ENCODE assay signal across 11 cellular contexts in genomic region chr2:74944987-74945782, GRCh38. TPM values are rescaled to one million over a fixed set of nuclear protein-coding genes. Genes with fewer than 3 reads are reported as not detected.
A peak's percentile ranks its signal among the peaks of the same experiment; 100 is the strongest.
DNase-seq lines count a peak whose midpoint lies in the region; ATAC-seq and TF ChIP-seq lines count a peak whose summit lies in the region.
"Had no signal": no experiment of that assay in that cellular context is flagged by ENCODE, and none has a peak within 500 bp of the region (broad histone marks: within the 10 kb centered on the region; RNA-seq: fewer than 3 reads in every experiment).

No MANE protein-coding gene starts in this region.

- no peaks in the 10 kb centered on the region for H4K20me1 ChIP-seq in hepatocyte (ENCODE audit: insufficient read depth, poor library complexity, severe bottlenecking)

- H3K4me1 ChIP-seq in adrenal gland (replicated peaks in 1 of 2), result no peaks in the 10 kb centered on the region
- no peaks in the 10 kb centered on the region for H3K4me1 ChIP-seq in hepatocyte (ENCODE audit: insufficient read depth)

- H3K9me3 ChIP-seq in adrenal gland (replicated peaks in 1 of 3) (no peaks in the 10 kb centered on the region), hepatocyte (ENCODE audit: low read depth) (no peaks in the 10 kb centered on the region)

- TF ChIP-seq CTCF in adrenal gland (IDR thresholded peaks at IDR 0.05) (no peak), hepatocyte (IDR thresholded peaks at IDR 0.05; ENCODE audit: poor library complexity) (no peak)

- no peak for TF ChIP-seq POLR2A in adrenal gland (IDR thresholded peaks at IDR 0.05)

- no peak overlapping the region for H2AFZ ChIP-seq in hepatocyte

- no peak overlapping the region for H3K27ac ChIP-seq in adrenal gland
- no peak overlapping the region for H3K27ac ChIP-seq in hepatocyte
- H3K27ac ChIP-seq: C4-2B, SK-N-MC, skin epidermis had no signal

- no peaks in the 10 kb centered on the region for H3K27me3 ChIP-seq in adrenal gland
- no peaks in the 10 kb centered on the region for H3K27me3 ChIP-seq in hepatocyte

- H3K4me3 ChIP-seq in adrenal gland, result no peak overlapping the region
- no peak overlapping the region for H3K4me3 ChIP-seq in hepatocyte
- H3K4me3 ChIP-seq: SK-N-MC, skin epidermis had no signal

- no peak overlapping the region for H3K4me2 ChIP-seq in hepatocyte

- H3K79me2 ChIP-seq in hepatocyte, result no peaks in the 10 kb centered on the region

- 83 to 91% (median 87%) methylated on average over 4 of the region's 4 CpGs for whole genome bisulfite sequencing in adrenal gland, 4 donors
- WGBS in hepatocyte (ENCODE audit: low lambda C conversion rate, missing lambda C conversion rate), result 94% methylated on average over 4 of the region's 4 CpGs

- peak; percentile 100 for ATAC-seq in GM19452 (IDR thresholded peaks at IDR 0.05; ENCODE audit: unreplicated experiment)
- peak; percentile 99 for ATAC-seq in HG03066 (IDR thresholded peaks at IDR 0.05; ENCODE audit: low read depth, unreplicated experiment)

- intact Hi-C loops in adrenal gland (cut with DNase I), result no loop called here

- H3K9me2 ChIP-seq in hepatocyte (replicated peaks; ENCODE audit: insufficient read depth), result no peaks in the 10 kb centered on the region

- no peaks in the 10 kb centered on the region for H3K36me3 ChIP-seq in adrenal gland (replicated peaks in 1 of 2)
- H3K36me3 ChIP-seq in hepatocyte (replicated peaks; ENCODE audit: insufficient read depth, low read depth), result no peaks in the 10 kb centered on the region

- peak; percentile 77 for DNase-seq in EL
- peak; percentile 32 for DNase-seq in SIG-M5 (lab: John Stamatoyannopoulos, UW)
- no peak for DNase-seq in cerebellum (ENCODE audit: low spot score)
- DNase-seq in adrenal gland, result no peak
- no peak for DNase-seq in NCI-H510A (lab: John Stamatoyannopoulos, UW)
- no peak for DNase-seq in hepatocyte (ENCODE audit: low spot score)

RNA-seq across cellular contexts. Expression of gene POLE4, which starts 13.3 kb away (rescaled TPM):
- total RNA-seq in cerebellum (13.6 TPM), adrenal gland (10 to 100 TPM; 16.7 to 93.0 (median 56.2) TPM), hepatocyte (20.8 and 28.4 TPM in 2 replicates)
- polyA plus RNA-seq in adrenal gland (10 to 100 TPM; 67.0 to 73.0 (median 69.6) TPM), hepatocyte (159 and 160 TPM in 2 replicates)

Comparison
In these comparisons a context has a peak if more than half of its experiments do, and no peak if none do; other contexts are left out.
1. DNase-seq: peak in EL (single experiment) and SIG-M5 (single experiment); none in cerebellum (single experiment), adrenal gland (0 of 7), NCI-H510A (single experiment) and hepatocyte (single experiment).